In the genomic region with DNA sequence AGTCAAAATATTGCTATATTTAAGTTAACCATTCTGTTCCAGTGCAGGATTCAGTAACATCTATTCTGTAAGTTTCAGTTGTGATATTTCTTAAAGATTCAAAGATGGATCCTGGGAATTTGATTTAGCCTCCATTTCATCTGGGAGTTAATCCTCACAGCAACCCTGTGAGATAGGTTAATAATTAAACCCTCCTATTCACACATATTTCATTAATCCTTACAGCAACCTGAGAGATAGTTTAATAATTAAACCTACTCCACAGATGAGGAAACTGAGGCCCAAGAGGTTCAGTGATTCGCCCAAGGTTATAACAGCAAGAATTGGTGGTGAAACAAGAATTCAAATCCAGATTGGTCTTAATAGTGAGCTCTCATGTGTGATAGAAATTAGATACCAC, we compare ENCODE assay signal across 14 cellular contexts.
"Had no signal": no experiment of that assay in that cellular context is flagged by ENCODE, and none has a peak within 500 bp of the region (broad histone marks: within the 10 kb centered on the region; RNA-seq: fewer than 3 reads in every experiment).

No MANE protein-coding gene starts in this region.

- H3K9me3 ChIP-seq: lower lobe of right lung, sigmoid colon, stomach, thoracic aorta had no signal

- H3K27me3 ChIP-seq: hepatocyte, sigmoid colon, stomach had no signal

- H3K4me3 Mint-ChIP-seq: activated T-helper 1 cell treated with anti-CD3 and anti-CD28 coated beads, Interleukin-12 subunit alpha, Interleukin-12 subunit beta, Interleukin-2, Interleukin-4 antibody, amounts not matched to agents 30 ng/mL and 10 ng/mL and 1 ng/mL, durations not matched to agents 14 hours and 24 hours and 36 hours; naive B cell had no signal

- H3K27ac ChIP-seq: hepatocyte, lower lobe of right lung, sigmoid colon, stomach, thoracic aorta had no signal

- DNase-seq: activated CD4-positive, alpha-beta T cell treated with anti-CD3 and anti-CD28 coated beads, Interleukin-2, amount 50 U/mL, for 4 hours; cerebellar nuclear complex; dermis blood vessel endothelial cell; lower lobe of right lung; midbrain; naive B cell; sigmoid colon; stimulated activated CD4-positive, alpha-beta T cell treated with anti-CD3 and anti-CD28 coated beads, Interleukin-4, amount 100 ng/mL, for 1 hour; stimulated activated CD8-positive, alpha-beta memory T cell treated with anti-CD3 and anti-CD28 coated beads, Interleukin-4, amount 100 ng/mL, for 48 hours; stomach had no signal

- H2AFZ ChIP-seq: hepatocyte had no signal

- H3K9me3 Mint-ChIP-seq: activated naive CD4-positive, alpha-beta T cell treated with anti-CD3 and anti-CD28 coated beads, Interleukin-2, amount 50 U/mL, for 72 hours; activated T-helper 1 cell treated with anti-CD3 and anti-CD28 coated beads, Interleukin-12 subunit alpha, Interleukin-12 subunit beta, Interleukin-2, Interleukin-4 antibody, amounts not matched to agents 30 ng/mL and 10 ng/mL and 1 ng/mL, durations not matched to agents 14 hours and 24 hours and 36 hours; naive B cell had no signal

- H3K27me3 Mint-ChIP-seq: naive B cell had no signal

- H3K4me2 ChIP-seq: hepatocyte had no signal

- H3K4me1 ChIP-seq: lower lobe of right lung had no signal

- H3K27ac Mint-ChIP-seq: activated naive CD4-positive, alpha-beta T cell treated with anti-CD3 and anti-CD28 coated beads, Interleukin-2, amount 50 U/mL, for 72 hours; activated T-helper 1 cell treated with anti-CD3 and anti-CD28 coated beads, Interleukin-12 subunit alpha, Interleukin-12 subunit beta, Interleukin-2, Interleukin-4 antibody, amounts not matched to agents 30 ng/mL and 10 ng/mL and 1 ng/mL, durations not matched to agents 14 hours and 24 hours and 36 hours had no signal

- H3K4me3 ChIP-seq: hepatocyte, lower lobe of right lung, sigmoid colon, stomach, thoracic aorta had no signal

- ATAC-seq: activated naive CD4-positive, alpha-beta T cell treated with anti-CD3 and anti-CD28 coated beads, Interleukin-2, amount 50 U/mL, for 72 hours; lower lobe of right lung had no signal

- H3K36me3 ChIP-seq: thoracic aorta had no signal
